ENCODE assay signal across 24 cellular contexts in genomic region chr15:84033793-84034553, GRCh38.
A peak's percentile ranks its signal among the peaks of the same experiment; 100 is the strongest.
DNase-seq lines count a peak whose midpoint lies in the region; ATAC-seq and TF ChIP-seq lines count a peak whose summit lies in the region.
"Had no signal": no experiment of that assay in that cellular context is flagged by ENCODE, and none has a peak within 500 bp of the region (broad histone marks: within the 10 kb centered on the region; RNA-seq: fewer than 3 reads in every experiment).

No MANE protein-coding gene starts in this region.

- H3K4me1 ChIP-seq in adipocyte (ENCODE audit: control insufficient read depth, insufficient read depth, low read length): no peaks in the 10 kb centered on the region
- H3K4me1 ChIP-seq in GM23338 (ENCODE audit: insufficient read depth): no peaks in the 10 kb centered on the region; the same call in 1 of the 2 replicates
- H3K4me1 ChIP-seq: left lung, psoas muscle, thyroid gland had no signal

- H3K4me3 ChIP-seq in adipocyte (ENCODE audit: low read length): no peak overlapping the region
- H3K4me3 ChIP-seq in fibroblast of the aortic adventitia (ENCODE audit: low read depth, low read length): no peak overlapping the region
- H3K4me3 ChIP-seq in GM23338: no peak overlapping the region
- H3K4me3 ChIP-seq: cardiac muscle cell, coronary artery, left lung, psoas muscle, thyroid gland had no signal

- H3K27me3 ChIP-seq in adipocyte (replicated peaks; ENCODE audit: control insufficient read depth, insufficient read depth, low read length) (peaks cover 3% of the 10 kb centered on the region), GM23338 (ENCODE audit: insufficient read depth) (no peaks in the 10 kb centered on the region)
- H3K27me3 ChIP-seq: left lung, thyroid gland had no signal

- H3K9me2 ChIP-seq in GM23338 (ENCODE audit: insufficient read depth): no peaks in the 10 kb centered on the region

- no peak overlapping the region for H3K4me2 ChIP-seq in GM23338

- no peak overlapping the region for H3K9ac ChIP-seq in adipocyte (ENCODE audit: low read length)

- H3K4me1 Mint-ChIP-seq in stimulated activated memory B cell treated with anti-CD40 and anti-IgM and Interleukin-4, amounts not matched to agents 10 μg/mL and 1 μg/mL and 100 μg/mL, for 72 hours: no peaks in the 10 kb centered on the region
- H3K4me1 Mint-ChIP-seq in GM23338: no peaks in the 10 kb centered on the region
- H3K4me1 Mint-ChIP-seq: CD4-positive, CD25-positive, alpha-beta regulatory T cell; IgD-negative memory B cell; naive B cell; stimulated activated naive CD8-positive, alpha-beta T cell treated with anti-CD3 and anti-CD28 coated beads, Interleukin-15, amount 100 ng/mL, for 72 hours had no signal

- TF ChIP-seq CTCF in fibroblast of the aortic adventitia (IDR thresholded peaks at IDR 0.05; ENCODE audit: insufficient read depth, low read length) (no peak), GM23338 (conservative IDR thresholded peaks at IDR 0.05; ENCODE audit: low read depth in 2 of 2) (no peak)

- H3K4me3 Mint-ChIP-seq in stimulated activated memory B cell treated with anti-CD40 and anti-IgM and Interleukin-4, amounts not matched to agents 10 μg/mL and 1 μg/mL and 100 μg/mL, for 72 hours: no peak overlapping the region
- H3K4me3 Mint-ChIP-seq in GM23338: no peak overlapping the region
- H3K4me3 Mint-ChIP-seq: CD4-positive, CD25-positive, alpha-beta regulatory T cell; IgD-negative memory B cell; naive B cell; stimulated activated naive CD8-positive, alpha-beta T cell treated with anti-CD3 and anti-CD28 coated beads, Interleukin-15, amount 100 ng/mL, for 72 hours; T-helper 1 cell treated with Interleukin-12 subunit alpha and Interleukin-12 subunit beta and Interleukin-4 antibody, amounts not matched to agents 30 μg/mL and 1 μg/mL, for 36 hours had no signal

- H3K9me3 Mint-ChIP-seq in stimulated activated memory B cell treated with anti-CD40 and anti-IgM and Interleukin-4, amounts not matched to agents 10 μg/mL and 1 μg/mL and 100 μg/mL, for 72 hours: peaks cover 5% of the 10 kb centered on the region
- H3K9me3 Mint-ChIP-seq in activated naive CD4-positive, alpha-beta T cell treated with anti-CD3 and anti-CD28 coated beads, Interleukin-2, amount 50 U/mL, for 72 hours: peaks cover 5% of the 10 kb centered on the region in 2 donors
- H3K9me3 Mint-ChIP-seq in GM23338: peaks cover 7% of the 10 kb centered on the region; the same call in 2 of the 3 replicates

- peak; percentile 24 for ATAC-seq in stimulated activated memory B cell treated with anti-CD40 and anti-IgM and Interleukin-4, amounts not matched to agents 10 μg/mL and 1 μg/mL and 100 μg/mL, for 72 hours
- no peak for ATAC-seq in activated naive CD4-positive, alpha-beta T cell treated with anti-CD3 and anti-CD28 coated beads, Interleukin-2, amount 50 U/mL, for 72 hours
- ATAC-seq in GM23338: no peak
- ATAC-seq: psoas muscle; stimulated activated naive CD8-positive, alpha-beta T cell treated with anti-CD3 and anti-CD28 coated beads, Interleukin-15, amount 100 ng/mL, for 72 hours had no signal

- no peaks in the 10 kb centered on the region for H4K20me1 ChIP-seq in GM23338 (replicated peaks; ENCODE audit: insufficient read depth)

- H3K27ac ChIP-seq in GM23338 (ENCODE audit: low read depth): no peak overlapping the region
- H3K27ac ChIP-seq: cardiac muscle cell, coronary artery, left lung, psoas muscle, thyroid gland had no signal

- no peak overlapping the region for H3K27ac Mint-ChIP-seq in stimulated activated memory B cell treated with anti-CD40 and anti-IgM and Interleukin-4, amounts not matched to agents 10 μg/mL and 1 μg/mL and 100 μg/mL, for 72 hours
- no peak overlapping the region for H3K27ac Mint-ChIP-seq in activated naive CD4-positive, alpha-beta T cell treated with anti-CD3 and anti-CD28 coated beads, Interleukin-2, amount 50 U/mL, for 72 hours
- H3K27ac Mint-ChIP-seq in GM23338: no peak overlapping the region
- H3K27ac Mint-ChIP-seq: CD4-positive, CD25-positive, alpha-beta regulatory T cell; IgD-negative memory B cell; naive B cell; stimulated activated naive CD8-positive, alpha-beta T cell treated with anti-CD3 and anti-CD28 coated beads, Interleukin-15, amount 100 ng/mL, for 72 hours; T-helper 1 cell treated with Interleukin-12 subunit alpha and Interleukin-12 subunit beta and Interleukin-4 antibody, amounts not matched to agents 30 μg/mL and 1 μg/mL, for 36 hours had no signal

- H3K27me3 Mint-ChIP-seq in stimulated activated memory B cell treated with anti-CD40 and anti-IgM and Interleukin-4, amounts not matched to agents 10 μg/mL and 1 μg/mL and 100 μg/mL, for 72 hours: peaks cover 9% of the 10 kb centered on the region
- H3K27me3 Mint-ChIP-seq in GM23338 (ENCODE audit: insufficient read depth, low read depth, poor library complexity): no peaks in the 10 kb centered on the region
- H3K27me3 Mint-ChIP-seq: IgD-negative memory B cell had no signal

- H3K79me2 ChIP-seq in GM23338 (replicated peaks; ENCODE audit: insufficient read depth): no peaks in the 10 kb centered on the region

- H3K9me3 ChIP-seq in adipocyte (ENCODE audit: control insufficient read depth, low read length): peaks cover 13% of the 10 kb centered on the region
- H3K9me3 ChIP-seq: psoas muscle, thyroid gland had no signal

- DNase-seq in HPDE6-E6E7 (ENCODE audit: extremely low spot score) (peak; percentile 51), adipocyte (ENCODE audit: low read depth) (peak; percentile 2), fibroblast of the aortic adventitia (ENCODE audit: low read depth) (peak; percentile 13), SW480 (ENCODE audit: low spot score) (no peak), NCI-H2107 (lab: John Stamatoyannopoulos, UW) (no peak), GM23338 (ENCODE audit: low spot score) (no peak)
- DNase-seq in activated naive CD4-positive, alpha-beta T cell treated with anti-CD3 and anti-CD28 coated beads, Interleukin-2, amount 50 U/mL, for 72 hours (ENCODE audit: low spot score in 2 of 2): no peak
- DNase-seq: activated T-cell treated with anti-CD3 and anti-CD28 coated beads, Interleukin-2, amount 50 U/mL, for 1 hour; effector memory CD4-positive, alpha-beta T cell; GOT3; left lung; naive B cell; NCI-H1105 treated with DMSO at 0.1 percent for 48 hours; NCI-H2029; NCI-H345; psoas muscle; stimulated activated naive CD8-positive, alpha-beta T cell treated with anti-CD3 and anti-CD28 coated beads, Interleukin-15, amount 100 ng/mL, for 72 hours; thyroid gland had no signal

- H3K36me3 ChIP-seq in adipocyte (ENCODE audit: control insufficient read depth, insufficient read depth, low read length, severe bottlenecking): no peaks in the 10 kb centered on the region
- no peaks in the 10 kb centered on the region for H3K36me3 ChIP-seq in GM23338 (ENCODE audit: insufficient read depth)
- H3K36me3 ChIP-seq: cardiac muscle cell, left lung, thyroid gland had no signal

- no peaks in the 10 kb centered on the region for H3F3A ChIP-seq in GM23338 (replicated peaks; ENCODE audit: low read depth)

- H2AFZ ChIP-seq in GM23338: no peak overlapping the region

- H3K36me3 Mint-ChIP-seq in stimulated activated memory B cell treated with anti-CD40 and anti-IgM and Interleukin-4, amounts not matched to agents 10 μg/mL and 1 μg/mL and 100 μg/mL, for 72 hours: no peaks in the 10 kb centered on the region
- H3K36me3 Mint-ChIP-seq in activated naive CD4-positive, alpha-beta T cell treated with anti-CD3 and anti-CD28 coated beads, Interleukin-2, amount 50 U/mL, for 72 hours: no peaks in the 10 kb centered on the region
- no peaks in the 10 kb centered on the region for H3K36me3 Mint-ChIP-seq in GM23338 (ENCODE audit: low read depth)
- H3K36me3 Mint-ChIP-seq: CD4-positive, CD25-positive, alpha-beta regulatory T cell; IgD-negative memory B cell had no signal

TF ChIP-seq in GM23338, 12 proteins besides CTCF, POLR2A, EP300 and RAD21:
- TF ChIP-seq ZNF331 (CRISPR knock-in tag; IDR thresholded peaks at IDR 0.05; ENCODE audit: low read depth) (no peak), NANOG (IDR thresholded peaks at IDR 0.05; ENCODE audit: borderline replicate concordance) (no peak), STAT1 (IDR thresholded peaks at IDR 0.05; ENCODE audit: unreplicated experiment) (no peak)

Comparison
In these comparisons a context has a peak if more than half of its experiments do, and no peak if none do; other contexts are left out.
1. DNase-seq: peak in HPDE6-E6E7 (single experiment), adipocyte (single experiment) and fibroblast of the aortic adventitia (single experiment); none in activated naive CD4-positive, alpha-beta T cell treated with anti-CD3 and anti-CD28 coated beads, Interleukin-2, amount 50 U/mL, for 72 hours (0 of 2), SW480 (single experiment), NCI-H2107 (single experiment) and GM23338 (single experiment).